In genomic region chr10:124464028-124464751, GRCh38 we compare ENCODE assay signal across 21 cellular contexts. TPM values are rescaled to one million over a fixed set of nuclear protein-coding genes. Genes with fewer than 3 reads are reported as not detected.
DNase-seq lines count a peak whose midpoint lies in the region; ATAC-seq and TF ChIP-seq lines count a peak whose summit lies in the region.
"Had no signal": no experiment of that assay in that cellular context is flagged by ENCODE, and none has a peak within 500 bp of the region (broad histone marks: within the 10 kb centered on the region; RNA-seq: fewer than 3 reads in every experiment).

No MANE protein-coding gene starts in this region.

- peaks cover 5% of the 10 kb centered on the region for H3K79me2 ChIP-seq in DND-41 (ENCODE audit: insufficient read depth, low read length)

- no peak for DNase-seq in T-helper 2 cell treated with Interferon-gamma antibody and Interleukin-4, amounts not matched to agents 5 μg/mL and 100 μg/mL, for 36 hours (ENCODE audit: low spot score)
- DNase-seq in T-helper 2 cell (no peak), DND-41 (no peak), mesenchymal stem cell (peak; percentile 11), 8988T (no peak)
- no peak for DNase-seq in activated T-helper 1 cell treated with anti-CD3 and anti-CD28 coated beads, Interleukin-12 subunit alpha, Interleukin-12 subunit beta, Interleukin-2, Interleukin-4 antibody, amounts not matched to agents 30 ng/mL and 10 ng/mL and 1 ng/mL, durations not matched to agents 14 hours and 24 hours and 36 hours (ENCODE audit: low spot score)
- no peak for DNase-seq in NK-92 treated with Interleukin-12 subunit alpha and Interleukin-12 subunit beta, amount 100 ng/mL, for 24 hours (lab: John Stamatoyannopoulos, UW)
- DNase-seq: activated effector memory CD4-positive, alpha-beta T cell treated with Interleukin-2 at 50 U/mL for 16 hours; DMS 273 treated with DMSO at 0.1 percent for 48 hours; mammary epithelial cell; natural killer cell; NCI-H1436 treated with DMSO at 0.1 percent for 48 hours; Peyer's patch had no signal

- no peaks in the 10 kb centered on the region for H3K36me3 ChIP-seq in DND-41 (ENCODE audit: insufficient read depth, low read length)
- peaks cover 0 to 8% of the 10 kb centered on the region in 2 experiments for H3K36me3 ChIP-seq in mesenchymal stem cell (ENCODE audit: control insufficient read depth in 1 of 2, insufficient read depth in 2 of 2, low read depth in 1 of 2, low read length in 2 of 2)
- H3K36me3 ChIP-seq: Peyer's patch had no signal

- peaks cover 3% of the 10 kb centered on the region for H3K36me3 Mint-ChIP-seq in T-helper 2 cell treated with Interferon-gamma antibody and Interleukin-4, amounts not matched to agents 5 μg/mL and 100 μg/mL, for 36 hours (ENCODE audit: low read depth)
- peaks cover 4% of the 10 kb centered on the region for H3K36me3 Mint-ChIP-seq in activated T-helper 1 cell treated with anti-CD3 and anti-CD28 coated beads, Interleukin-12 subunit alpha, Interleukin-12 subunit beta, Interleukin-2, Interleukin-4 antibody, amounts not matched to agents 30 ng/mL and 10 ng/mL and 1 ng/mL, durations not matched to agents 14 hours and 24 hours and 36 hours (ENCODE audit: low read depth)
- H3K36me3 Mint-ChIP-seq: natural killer cell had no signal

- H2AK5ac ChIP-seq in mesenchymal stem cell (ENCODE audit: low read length, severe bottlenecking), result no peak overlapping the region

- no peak overlapping the region for H3K18ac ChIP-seq in mesenchymal stem cell (ENCODE audit: low read depth in 1 of 2, low read length in 2 of 2)

- H2AFZ ChIP-seq in DND-41 (ENCODE audit: low read depth, low read length) (no peak overlapping the region), mesenchymal stem cell (ENCODE audit: low read depth, low read length) (no peak overlapping the region)

- H3K4ac ChIP-seq in mesenchymal stem cell (ENCODE audit: low read depth in 1 of 2, low read length in 2 of 2), result no peak overlapping the region

- 0 out of 2 replicates have a peak overlapping the region, but pooled peaks have one; percentile 7 for H3K4me2 ChIP-seq in DND-41 (ENCODE audit: insufficient read depth, low read length)
- no peak overlapping the region for H3K4me2 ChIP-seq in mesenchymal stem cell (ENCODE audit: low read length, poor library complexity, severe bottlenecking)

- no peak for ATAC-seq in DND-41 (ENCODE audit: insufficient read depth, low read depth)
- ATAC-seq in GM19023 (IDR thresholded peaks at IDR 0.05; ENCODE audit: unreplicated experiment), result no peak
- ATAC-seq: natural killer cell had no signal

- peaks cover 19% of the 10 kb centered on the region for H3K4me1 Mint-ChIP-seq in T-helper 2 cell treated with Interferon-gamma antibody and Interleukin-4, amounts not matched to agents 5 μg/mL and 100 μg/mL, for 36 hours (ENCODE audit: low read depth)
- peaks cover 26% of the 10 kb centered on the region for H3K4me1 Mint-ChIP-seq in activated T-helper 1 cell treated with anti-CD3 and anti-CD28 coated beads, Interleukin-12 subunit alpha, Interleukin-12 subunit beta, Interleukin-2, Interleukin-4 antibody, amounts not matched to agents 30 ng/mL and 10 ng/mL and 1 ng/mL, durations not matched to agents 14 hours and 24 hours and 36 hours (ENCODE audit: low read depth)

- no peak overlapping the region for H3K27ac ChIP-seq in DND-41 (ENCODE audit: low read length)
- H3K27ac ChIP-seq in mesenchymal stem cell (ENCODE audit: low read length, poor library complexity, severe bottlenecking), result no peak overlapping the region
- H3K27ac ChIP-seq: coronary artery, SK-N-MC had no signal

- H4K8ac ChIP-seq in mesenchymal stem cell (ENCODE audit: low read length), result peak overlapping the region; percentile 42

- peaks cover 4% of the 10 kb centered on the region; the same call in 1 of the 2 replicates for H4K20me1 ChIP-seq in DND-41 (ENCODE audit: insufficient read depth, low read length)

- H2BK120ac ChIP-seq in mesenchymal stem cell (ENCODE audit: low read depth, low read length), result no peak overlapping the region

- no peak overlapping the region for H2BK12ac ChIP-seq in mesenchymal stem cell (ENCODE audit: low read length in 2 of 2)

- no peak overlapping the region for H4K91ac ChIP-seq in mesenchymal stem cell (ENCODE audit: low read length)

- H3K4me3 ChIP-seq in DND-41 (ENCODE audit: low read depth in 1 of 2, low read length in 2 of 2) (no peak overlapping the region), mesenchymal stem cell (ENCODE audit: insufficient read depth in 1 of 2, low read depth in 1 of 2, low read length in 2 of 2) (no peak overlapping the region)
- H3K4me3 ChIP-seq: coronary artery, Peyer's patch, SK-N-MC had no signal

- peak overlapping the region; percentile 78 for H3K27ac Mint-ChIP-seq in T-helper 2 cell treated with Interferon-gamma antibody and Interleukin-4, amounts not matched to agents 5 μg/mL and 100 μg/mL, for 36 hours
- H3K27ac Mint-ChIP-seq in activated T-helper 1 cell treated with anti-CD3 and anti-CD28 coated beads, Interleukin-12 subunit alpha, Interleukin-12 subunit beta, Interleukin-2, Interleukin-4 antibody, amounts not matched to agents 30 ng/mL and 10 ng/mL and 1 ng/mL, durations not matched to agents 14 hours and 24 hours and 36 hours, result peak overlapping the region; percentile 57
- H3K27ac Mint-ChIP-seq: progenitor cell of endocrine pancreas had no signal

- no peak overlapping the region for H2BK15ac ChIP-seq in mesenchymal stem cell (ENCODE audit: low read depth, poor library complexity, severe bottlenecking)

- H3K9ac ChIP-seq in DND-41 (ENCODE audit: low read depth, low read length) (no peak overlapping the region), mesenchymal stem cell (ENCODE audit: low read length) (no peak overlapping the region)

- H3K23ac ChIP-seq in mesenchymal stem cell (ENCODE audit: low read length in 2 of 2), result no peak overlapping the region

- no peak overlapping the region for H3K14ac ChIP-seq in mesenchymal stem cell (ENCODE audit: low read length in 2 of 2)

- no peak overlapping the region for H2BK5ac ChIP-seq in mesenchymal stem cell (ENCODE audit: low read depth, low read length, poor library complexity, severe bottlenecking)

- no peaks in the 10 kb centered on the region for H3K9me3 ChIP-seq in DND-41 (ENCODE audit: insufficient read depth, low read length, severe bottlenecking)
- H3K9me3 ChIP-seq in mesenchymal stem cell (ENCODE audit: control insufficient read depth, low read length), result no peaks in the 10 kb centered on the region
- H3K9me3 ChIP-seq: Peyer's patch had no signal

- intact Hi-C loops in activated T-helper 1 cell treated with anti-CD3 and anti-CD28 coated beads, Interleukin-12 subunit alpha, Interleukin-12 subunit beta, Interleukin-2, Interleukin-4 antibody, amounts not matched to agents 30 ng/mL and 10 ng/mL and 1 ng/mL, durations not matched to agents 14 hours and 24 hours and 36 hours (cut with micrococcal nuclease), result loop anchor here (5.0 kb wide), 4 partner anchors 232 to 1457 kb away; partner anchors contain the start of genes ACADSB, BUB3, EEF1AKMT2 and IKZF5

- peaks cover 23% of the 10 kb centered on the region for H3K79me1 ChIP-seq in mesenchymal stem cell (replicated peaks; ENCODE audit: low read length, poor library complexity, severe bottlenecking)

- H3K4me1 ChIP-seq in DND-41 (ENCODE audit: insufficient read depth, low read length) (peaks cover 17% of the 10 kb centered on the region), mesenchymal stem cell (ENCODE audit: control insufficient read depth, insufficient read depth, low read depth, low read length) (peaks cover 7% of the 10 kb centered on the region)

- no peaks in the 10 kb centered on the region for H3K27me3 ChIP-seq in DND-41 (ENCODE audit: insufficient read depth, low read length, poor library complexity)
- H3K27me3 ChIP-seq in mesenchymal stem cell (ENCODE audit: control insufficient read depth in 1 of 2, insufficient read depth in 1 of 2, low read length in 2 of 2), result no peaks in the 10 kb centered on the region
- H3K27me3 ChIP-seq: Peyer's patch had no signal

- H3K4me3 Mint-ChIP-seq in T-helper 2 cell treated with Interferon-gamma antibody and Interleukin-4, amounts not matched to agents 5 μg/mL and 100 μg/mL, for 36 hours, result no peak overlapping the region
- H3K4me3 Mint-ChIP-seq in activated T-helper 1 cell treated with anti-CD3 and anti-CD28 coated beads, Interleukin-12 subunit alpha, Interleukin-12 subunit beta, Interleukin-2, Interleukin-4 antibody, amounts not matched to agents 30 ng/mL and 10 ng/mL and 1 ng/mL, durations not matched to agents 14 hours and 24 hours and 36 hours, result no peak overlapping the region

- 93% methylated on average over 7 of the region's 7 CpGs for WGBS in mesenchymal stem cell

- no peak for TF ChIP-seq CTCF in DND-41 (IDR thresholded peaks at IDR 0.05; ENCODE audit: borderline replicate concordance, extremely low read depth, low read length, poor library complexity, severe bottlenecking)

- H3K9me3 Mint-ChIP-seq in T-helper 2 cell treated with Interferon-gamma antibody and Interleukin-4, amounts not matched to agents 5 μg/mL and 100 μg/mL, for 36 hours, result peaks cover 3% of the 10 kb centered on the region
- no peaks in the 10 kb centered on the region for H3K9me3 Mint-ChIP-seq in activated T-helper 1 cell treated with anti-CD3 and anti-CD28 coated beads, Interleukin-12 subunit alpha, Interleukin-12 subunit beta, Interleukin-2, Interleukin-4 antibody, amounts not matched to agents 30 ng/mL and 10 ng/mL and 1 ng/mL, durations not matched to agents 14 hours and 24 hours and 36 hours
- H3K9me3 Mint-ChIP-seq: natural killer cell had no signal

- H3K27me3 Mint-ChIP-seq in T-helper 2 cell treated with Interferon-gamma antibody and Interleukin-4, amounts not matched to agents 5 μg/mL and 100 μg/mL, for 36 hours (ENCODE audit: low read depth), result no peaks in the 10 kb centered on the region
- peaks cover 1% of the 10 kb centered on the region for H3K27me3 Mint-ChIP-seq in activated T-helper 1 cell treated with anti-CD3 and anti-CD28 coated beads, Interleukin-12 subunit alpha, Interleukin-12 subunit beta, Interleukin-2, Interleukin-4 antibody, amounts not matched to agents 30 ng/mL and 10 ng/mL and 1 ng/mL, durations not matched to agents 14 hours and 24 hours and 36 hours (ENCODE audit: insufficient read depth)

RNA-seq across cellular contexts. Expression of gene LHPP, which starts 2.6 kb away (rescaled TPM):
- total RNA-seq in activated T-helper 1 cell treated with anti-CD3 and anti-CD28 coated beads, Interleukin-12 subunit alpha, Interleukin-12 subunit beta, Interleukin-2, Interleukin-4 antibody, amounts not matched to agents 30 ng/mL and 10 ng/mL and 1 ng/mL, durations not matched to agents 14 hours and 24 hours and 36 hours, result 4.6 and 5.0 TPM in 2 replicates
- 11.3 TPM for polyA plus RNA-seq in mesenchymal stem cell (2013, experiment 1 of 2)
- 11.0 TPM for polyA plus RNA-seq in mesenchymal stem cell (2013, experiment 2 of 2)

RNA-seq across cellular contexts. Expression of gene NKX1-2, which starts 14.4 kb away (rescaled TPM):
- total RNA-seq in activated T-helper 1 cell treated with anti-CD3 and anti-CD28 coated beads, Interleukin-12 subunit alpha, Interleukin-12 subunit beta, Interleukin-2, Interleukin-4 antibody, amounts not matched to agents 30 ng/mL and 10 ng/mL and 1 ng/mL, durations not matched to agents 14 hours and 24 hours and 36 hours, result not detected in 2 replicates
- polyA plus RNA-seq in mesenchymal stem cell (2013, experiment 1 of 2), result not detected
- polyA plus RNA-seq in mesenchymal stem cell (2013, experiment 2 of 2), result not detected
- total RNA-seq: A172; activated CD8-positive, alpha-beta memory T cell treated with anti-CD3 and anti-CD28 coated beads for 36 hours; astrocyte; natural killer cell; Peyer's patch; progenitor cell of endocrine pancreas had no signal
- polyA plus RNA-seq: BJ had no signal

RNA-seq across cellular contexts. Expression of gene OAT, which starts 45.5 kb away (rescaled TPM):
- 35.6 and 37.9 TPM in 2 replicates for total RNA-seq in activated T-helper 1 cell treated with anti-CD3 and anti-CD28 coated beads, Interleukin-12 subunit alpha, Interleukin-12 subunit beta, Interleukin-2, Interleukin-4 antibody, amounts not matched to agents 30 ng/mL and 10 ng/mL and 1 ng/mL, durations not matched to agents 14 hours and 24 hours and 36 hours
- polyA plus RNA-seq in mesenchymal stem cell (2013, experiment 1 of 2), result 96.7 TPM
- 101 TPM for polyA plus RNA-seq in mesenchymal stem cell (2013, experiment 2 of 2)
